8 cellular contexts compared by ENCODE assay signal in genomic region chr22:41681616-41682015, GRCh38. TPM values are rescaled to one million over a fixed set of nuclear protein-coding genes. Genes with fewer than 3 reads are reported as not detected.
DNase-seq lines count a peak whose midpoint lies in the region; ATAC-seq and TF ChIP-seq lines count a peak whose summit lies in the region.

No MANE protein-coding gene starts in this region.

- intact Hi-C loops in Right ventricle myocardium superior (cut with DNase I), result no loop called here
- intact Hi-C loops in sciatic nerve (cut with DNase I), result no loop called here

- peak overlapping the region; percentile 70 for H3K27ac ChIP-seq in HL-60 (replicated peaks)

- peak overlapping the region; percentile 79 for H3K4me3 ChIP-seq in HL-60 (replicated peaks; ENCODE audit: insufficient read depth, low read length)

- ATAC-seq in Right ventricle myocardium superior (ENCODE audit: poor library complexity) (peak; percentile 2), sciatic nerve (peak; percentile 25), GM19035 (IDR thresholded peaks at IDR 0.05; ENCODE audit: unreplicated experiment) (no peak), GM19324 (IDR thresholded peaks at IDR 0.05; ENCODE audit: low FRiP score, unreplicated experiment) (no peak)

- no peaks in the 10 kb centered on the region for H3K27me3 ChIP-seq in HL-60 (ENCODE audit: insufficient read depth, poor library complexity, severe bottlenecking)

- TF ChIP-seq CTCF in HL-60 (IDR thresholded peaks at IDR 0.05; ENCODE audit: insufficient read depth, low read length), result no peak

- DNase-seq in HL-60 (ENCODE audit: low read depth in 1 of 2, low spot score in 1 of 2) (no peak), Right ventricle myocardium superior (peak; percentile 27), sciatic nerve (ENCODE audit: low spot score) (no peak), KG1 (lab: John Stamatoyannopoulos, UW) (no peak), NCI-H226 (no peak)
- DNase-seq in activated CD4-positive, alpha-beta T cell treated with anti-CD3 and anti-CD28 coated beads, Interleukin-2, amount 50 U/mL, for 1 hour, result peak; percentile 28

RNA-seq across cellular contexts. Expression of gene SNU13, which starts 7.1 kb away (rescaled TPM):
- total RNA-seq in Right ventricle myocardium superior (193 TPM), sciatic nerve (97.2 TPM)

RNA-seq across cellular contexts. Expression of gene MEI1, which starts 17.7 kb away (rescaled TPM):
- total RNA-seq in Right ventricle myocardium superior (not detected), sciatic nerve (2.9 TPM)

Comparison
In these comparisons a context has a peak if more than half of its experiments do, and no peak if none do; other contexts are left out.
1. DNase-seq: peak in activated CD4-positive, alpha-beta T cell treated with anti-CD3 and anti-CD28 coated beads, Interleukin-2, amount 50 U/mL, for 1 hour (single experiment) and Right ventricle myocardium superior (single experiment); none in HL-60 (0 of 2), sciatic nerve (single experiment), KG1 (single experiment) and NCI-H226 (single experiment).
2. ATAC-seq: peak in Right ventricle myocardium superior (single experiment) and sciatic nerve (single experiment); none in GM19035 (single experiment) and GM19324 (single experiment).